ENCODE assay signal across 11 cellular contexts in genomic region chr9:99690573-99690972, GRCh38.
DNase-seq lines count a peak whose midpoint lies in the region.
"Had no signal": no experiment of that assay in that cellular context is flagged by ENCODE, and none has a peak within 500 bp of the region (broad histone marks: within the 10 kb centered on the region; RNA-seq: fewer than 3 reads in every experiment).

No MANE protein-coding gene starts in this region.

- no peaks in the 10 kb centered on the region for H3K4me1 Mint-ChIP-seq in immature natural killer cell

- DNase-seq in NCI-H2029 (lab: John Stamatoyannopoulos, UW) (peak; percentile 3), NCI-H2029 treated with DMSO at 0.1 percent for 48 hours (lab: John Stamatoyannopoulos, UW) (no peak), NCI-H2107 (lab: John Stamatoyannopoulos, UW) (peak; percentile 68), cerebellum (ENCODE audit: low spot score) (peak; percentile 45), posterior cingulate gyrus (peak in 7 of 10 donors; percentile 5 to 77 (median 16)), immature natural killer cell (no peak), A172 (ENCODE audit: low spot score) (no peak), AG08396 (ENCODE audit: low spot score) (no peak)
- DNase-seq: activated CD4-positive, CD25-positive, alpha-beta regulatory T cell treated with anti-CD3 and anti-CD28 coated beads, Interleukin-2, amount 50 U/mL, for 72 hours; mammary epithelial cell; testis had no signal

- intact Hi-C loops in posterior cingulate gyrus (cut with DNase I), result no loop called here

- no peak overlapping the region for H3K4me3 Mint-ChIP-seq in immature natural killer cell

- peaks cover 0 to 18% (median 3%) of the 10 kb centered on the region in 3 donors for H3K27me3 Mint-ChIP-seq in immature natural killer cell (ENCODE audit: low read depth in 3 of 3)

- no peak overlapping the region for H3K27ac Mint-ChIP-seq in immature natural killer cell

- no peaks in the 10 kb centered on the region for H3K9me3 Mint-ChIP-seq in immature natural killer cell

- no peaks in the 10 kb centered on the region for H3K36me3 Mint-ChIP-seq in immature natural killer cell

Comparison
In these comparisons a context has a peak if more than half of its experiments do, and no peak if none do; other contexts are left out.
1. DNase-seq: peak in NCI-H2029 (single experiment), NCI-H2107 (single experiment), cerebellum (single experiment) and posterior cingulate gyrus (7 of 10); none in NCI-H2029 treated with DMSO at 0.1 percent for 48 hours (single experiment), immature natural killer cell (0 of 3), A172 (single experiment) and AG08396 (single experiment).